Comparison of ENCODE assay signal across 9 cellular contexts in the genomic region with DNA sequence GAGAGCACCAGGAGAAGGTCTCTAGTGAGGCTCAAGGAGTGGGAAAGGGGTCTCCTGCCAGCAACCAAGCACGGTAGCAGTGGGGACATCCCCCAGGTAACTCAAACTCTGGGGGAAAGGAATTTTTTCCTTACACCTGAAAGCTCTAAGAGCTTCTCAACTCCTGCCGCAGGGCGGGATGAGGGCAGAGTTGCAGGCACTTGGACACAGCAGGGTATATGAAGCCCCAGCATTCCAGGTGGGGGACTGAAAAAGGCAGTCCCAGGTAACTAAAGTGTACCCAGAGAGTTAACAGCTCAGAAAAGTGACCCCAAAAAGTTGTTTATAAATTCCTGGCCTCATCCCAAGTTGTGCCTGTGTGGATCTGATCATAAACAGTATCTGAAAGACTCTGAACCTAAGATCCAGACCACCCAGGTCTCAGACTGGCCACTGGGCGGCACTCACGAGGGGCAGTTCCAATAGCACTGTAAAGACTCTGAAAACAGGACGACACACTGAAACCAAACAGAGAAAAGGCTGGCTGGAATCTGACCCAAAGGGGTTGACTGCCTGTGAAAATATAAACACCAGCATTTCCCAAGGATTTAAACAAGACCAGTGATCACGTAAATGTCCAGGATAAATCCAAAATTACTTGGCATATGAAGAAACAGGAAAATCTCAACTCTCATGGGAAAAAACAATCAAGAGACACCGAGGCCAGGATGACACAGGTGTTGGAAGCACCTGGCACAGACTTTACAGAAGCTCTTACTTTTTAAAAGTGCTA. TPM values are rescaled to one million over a fixed set of nuclear protein-coding genes. Genes with fewer than 3 reads are reported as not detected.
DNase-seq lines count a peak whose midpoint lies in the region; ATAC-seq, FAIRE-seq and TF ChIP-seq lines count a peak whose summit lies in the region.
"Had no signal": no experiment of that assay in that cellular context is flagged by ENCODE, and none has a peak within 500 bp of the region (broad histone marks: within the 10 kb centered on the region; RNA-seq: fewer than 3 reads in every experiment).

No MANE protein-coding gene starts in this region.

- H3K79me2 ChIP-seq in astrocyte (ENCODE audit: insufficient read depth, low read length): no peaks in the 10 kb centered on the region

- H3K4me1 ChIP-seq in astrocyte (ENCODE audit: insufficient read depth, low read length): peaks cover 27% of the 10 kb centered on the region
- H3K4me1 ChIP-seq in spleen: peaks cover 0 to 6% (median 0%) of the 10 kb centered on the region in 6 donors

- peak overlapping the region; percentile 18 for H3K9ac ChIP-seq in astrocyte (ENCODE audit: low read length)

- H4K20me1 ChIP-seq in astrocyte (ENCODE audit: insufficient read depth, low read length): no peaks in the 10 kb centered on the region

- WGBS in spleen, 5 donors: 50 to 62% (median 57%) methylated on average over 8 of the region's 8 CpGs
- WGBS in lower leg skin, 2 donors: 58 to 63% methylated on average over 8 of the region's 8 CpGs

- H2AFZ ChIP-seq in astrocyte (ENCODE audit: low read depth, low read length): peak overlapping the region; percentile 30

- TF ChIP-seq CTCF in astrocyte (IDR thresholded peaks at IDR 0.05; ENCODE audit: insufficient read depth, low read depth, low read length): peak; percentile 87
- TF ChIP-seq CTCF in spleen (IDR thresholded peaks at IDR 0.05 in 8 of 11, conservative IDR thresholded peaks at IDR 0.05 in 3 of 11): peak in 9 of 11 experiments; percentile 43 to 69 (median 60)
- no peak for TF ChIP-seq CTCF in lower leg skin (IDR thresholded peaks at IDR 0.05)

- H3K36me3 ChIP-seq in astrocyte (ENCODE audit: insufficient read depth, low read length): no peaks in the 10 kb centered on the region
- H3K36me3 ChIP-seq in spleen: no peaks in the 10 kb centered on the region

- ATAC-seq in GM19463 (IDR thresholded peaks at IDR 0.05; ENCODE audit: unreplicated experiment): no peak

- CTCF ChIA-PET in activated naive CD4-positive, alpha-beta T cell treated with anti-CD3 and anti-CD28 coated beads for 36 hours (lab: Charles Lee): interaction anchor here (0.6 to 2.0 kb wide), 3 partner anchors 10 to 45 kb away, joined by 4 to 9 read pairs (median 4); no protein-coding TSS in a partner anchor

- H3K27ac Mint-ChIP-seq in activated naive CD4-positive, alpha-beta T cell treated with anti-CD3 and anti-CD28 coated beads for 36 hours: no peak overlapping the region
- peak overlapping the region; percentile 91 for H3K27ac Mint-ChIP-seq in astrocyte (ENCODE audit: unreplicated experiment)
- H3K27ac Mint-ChIP-seq: dendritic cell treated with granulocyte-macrophage colony-stimulating factor and Interleukin-4, amounts not matched to agents 40 ng/mL and 50 ng/mL, for 4 days had no signal

- H3K4me1 Mint-ChIP-seq in activated naive CD4-positive, alpha-beta T cell treated with anti-CD3 and anti-CD28 coated beads for 36 hours (ENCODE audit: low read depth): peaks cover 3% of the 10 kb centered on the region
- peaks cover 50% of the 10 kb centered on the region for H3K4me1 Mint-ChIP-seq in astrocyte (ENCODE audit: low read depth, unreplicated experiment)

- no peaks in the 10 kb centered on the region for H3K9me3 Mint-ChIP-seq in activated naive CD4-positive, alpha-beta T cell treated with anti-CD3 and anti-CD28 coated beads for 36 hours
- peaks cover 2% of the 10 kb centered on the region for H3K9me3 Mint-ChIP-seq in astrocyte (ENCODE audit: unreplicated experiment)
- H3K9me3 Mint-ChIP-seq: dendritic cell treated with granulocyte-macrophage colony-stimulating factor and Interleukin-4, amounts not matched to agents 40 ng/mL and 50 ng/mL, for 4 days had no signal

- no peaks in the 10 kb centered on the region for H3K9me3 ChIP-seq in astrocyte (ENCODE audit: insufficient read depth, low read depth, low read length)
- H3K9me3 ChIP-seq in spleen: no peaks in the 10 kb centered on the region

- no peaks in the 10 kb centered on the region for H3K27me3 ChIP-seq in astrocyte (ENCODE audit: insufficient read depth, low read length)
- no peaks in the 10 kb centered on the region for H3K27me3 ChIP-seq in spleen (replicated peaks in 1 of 7)

- intact Hi-C loops in activated naive CD4-positive, alpha-beta T cell treated with anti-CD3 and anti-CD28 coated beads for 36 hours (cut with micrococcal nuclease): loop anchor here (5.0 kb wide), 1 partner anchor 36 kb away; no protein-coding TSS in a partner anchor
- intact Hi-C loops in spleen (cut with DNase I; ENCODE audit: low total_unique reads) (no loop called here), lower leg skin (cut with DNase I; ENCODE audit: low total_unique reads) (no loop called here)

- no peak for FAIRE-seq in astrocyte (lab: Jason Lieb, UNC)

- H3K4me3 Mint-ChIP-seq in activated naive CD4-positive, alpha-beta T cell treated with anti-CD3 and anti-CD28 coated beads for 36 hours: no peak overlapping the region
- peak overlapping the region; percentile 41 for H3K4me3 Mint-ChIP-seq in astrocyte (ENCODE audit: unreplicated experiment)
- H3K4me3 Mint-ChIP-seq: dendritic cell treated with granulocyte-macrophage colony-stimulating factor and Interleukin-4, amounts not matched to agents 40 ng/mL and 50 ng/mL, for 4 days had no signal

- H3K27ac ChIP-seq in astrocyte (ENCODE audit: low read depth, low read length) (no peak overlapping the region), spleen (no peak overlapping the region)

- H3K36me3 Mint-ChIP-seq in activated naive CD4-positive, alpha-beta T cell treated with anti-CD3 and anti-CD28 coated beads for 36 hours (ENCODE audit: low read depth): no peaks in the 10 kb centered on the region
- H3K36me3 Mint-ChIP-seq in astrocyte (ENCODE audit: low read depth, unreplicated experiment): no peaks in the 10 kb centered on the region

- no peaks in the 10 kb centered on the region for H3K27me3 Mint-ChIP-seq in activated naive CD4-positive, alpha-beta T cell treated with anti-CD3 and anti-CD28 coated beads for 36 hours (ENCODE audit: low read depth)
- H3K27me3 Mint-ChIP-seq in astrocyte (ENCODE audit: low read depth, unreplicated experiment): no peaks in the 10 kb centered on the region

- DNase-seq in activated naive CD4-positive, alpha-beta T cell treated with anti-CD3 and anti-CD28 coated beads for 36 hours: peak; percentile 18
- DNase-seq in activated naive CD4-positive, alpha-beta T cell (lab: John Stamatoyannopoulos, UW): no peak
- peak; percentile 47 for DNase-seq in NCI-H2227 treated with DMSO at 0.1 percent for 48 hours (lab: John Stamatoyannopoulos, UW)
- DNase-seq in astrocyte (ENCODE audit: low read depth): peak; percentile 41
- DNase-seq in iPS DF 19.7 (ENCODE audit: low read depth, low spot score): peak; percentile 15
- DNase-seq in spleen: peak; percentile 78
- DNase-seq in lower leg skin (ENCODE audit: low spot score in 2 of 2): no peak

- TF ChIP-seq POLR2A in spleen (IDR thresholded peaks at IDR 0.05) (no peak), lower leg skin (IDR thresholded peaks at IDR 0.05) (no peak)

- no peak overlapping the region for H3K4me2 ChIP-seq in astrocyte (ENCODE audit: low read length)

- H3K4me3 ChIP-seq in astrocyte (ENCODE audit: insufficient read depth, low read depth, low read length) (no peak overlapping the region), spleen (no peak overlapping the region), lower leg skin (ENCODE audit: low read depth, poor library complexity, severe bottlenecking) (no peak overlapping the region)

RNA-seq across cellular contexts. Expression of a gene that starts 47.5 kb away (rescaled TPM):
- 1 to 10 TPM; 1.3 to 2.1 TPM for total RNA-seq in activated naive CD4-positive, alpha-beta T cell treated with anti-CD3 and anti-CD28 coated beads for 36 hours
- total RNA-seq in astrocyte (3.2 TPM in 2 replicates), spleen (1 to 10 TPM in 2 of 7 donors, under 1 TPM in 3, not detected in 2; 0.19 to 1.9 (median 0.58) TPM), lower leg skin (under 1 TPM in 2 of 4 donors, not detected in 2; 0.39 to 0.97 TPM)
- under 1 TPM; 0.13 to 0.35 (median 0.19) TPM for polyA plus RNA-seq in spleen

RNA-seq across cellular contexts. Expression of a gene that starts 47.6 kb away (rescaled TPM):
- 10 to 100 TPM; 59.6 to 60.6 TPM for total RNA-seq in activated naive CD4-positive, alpha-beta T cell treated with anti-CD3 and anti-CD28 coated beads for 36 hours
- total RNA-seq in astrocyte: 31.7 and 34.0 TPM in 2 replicates
- total RNA-seq in spleen: 10 to 100 TPM; 25.3 to 28.9 (median 25.7) TPM
- 10 to 100 TPM in 2 of 3 donors, 1 to 10 TPM in 1; 7.9 to 11.6 (median 10.1) TPM for polyA plus RNA-seq in spleen
- total RNA-seq in lower leg skin: 10 to 100 TPM; 15.4 to 22.2 (median 19.5) TPM

Comparison
In these comparisons a context has a peak if more than half of its experiments do, and no peak if none do; other contexts are left out.
1. DNase-seq: peak in activated naive CD4-positive, alpha-beta T cell treated with anti-CD3 and anti-CD28 coated beads for 36 hours (single experiment), NCI-H2227 treated with DMSO at 0.1 percent for 48 hours (single experiment), astrocyte (single experiment), iPS DF 19.7 (single experiment) and spleen (single experiment); none in activated naive CD4-positive, alpha-beta T cell (0 of 4) and lower leg skin (0 of 2).
2. CTCF ChIP-seq: peak in astrocyte (single experiment) and spleen (9 of 11); none in lower leg skin (0 of 3).